Comparison of ENCODE assay signal across 8 cellular contexts in genomic region chr9:116687074-116687761, GRCh38.
DNase-seq lines count a peak whose midpoint lies in the region; ATAC-seq lines count a peak whose summit lies in the region.

Gene TRIM32 (plus strand): TSS chr9:116687305. CDS start chr9:116697743, 10,438 bp downstream.

- DNase-seq in ACHN = peak; percentile 88
- peak; percentile 72 for DNase-seq in NCI-H2227 treated with DMSO at 0.1 percent for 48 hours (lab: John Stamatoyannopoulos, UW)
- peak; percentile 83 for DNase-seq in activated CD4-positive, CD25-positive, alpha-beta regulatory T cell treated with anti-CD3 and anti-CD28 coated beads, Interleukin-2, amount 50 U/mL, for 16 hours (ENCODE audit: low read depth, low spot score)
- peak; percentile 88 for DNase-seq in central memory CD4-positive, alpha-beta T cell
- peak; percentile 80 for DNase-seq in iris pigment epithelial cell (ENCODE audit: low read depth)
- peak; percentile 97 for DNase-seq in stimulated activated CD4-positive, alpha-beta T cell treated with anti-CD3 and anti-CD28 coated beads, Interleukin-12 subunit alpha, Interleukin-12 subunit beta, amount 100 ng/mL, for 4 hours

- in situ Hi-C loops in ACHN (cut with HindIII; ENCODE audit: low pct_ligation_motif_present, low pct_unique_long_range_greater_than_20kb, low sequenced_read_pairs) = no loop called here

- ATAC-seq in GM18870 (IDR thresholded peaks at IDR 0.05; ENCODE audit: unreplicated experiment) = peak; percentile 89
- ATAC-seq in HG03103 (IDR thresholded peaks at IDR 0.05; ENCODE audit: low read depth, unreplicated experiment) = peak; percentile 97

Comparison
In these comparisons a context has a peak if more than half of its experiments do, and no peak if none do; other contexts are left out.
1. Peak in every context shown above with its lines: DNase-seq and ATAC-seq.